In genomic region chr1:182183606-182184005, GRCh38 we compare ENCODE assay signal across 24 cellular contexts.
DNase-seq lines count a peak whose midpoint lies in the region; ATAC-seq, FAIRE-seq and TF ChIP-seq lines count a peak whose summit lies in the region.
"Had no signal": no experiment of that assay in that cellular context is flagged by ENCODE, and none has a peak within 500 bp of the region (broad histone marks: within the 10 kb centered on the region; RNA-seq: fewer than 3 reads in every experiment).

No MANE protein-coding gene starts in this region.

- TF ChIP-seq CTCF in K562 (IDR thresholded peaks at IDR 0.05 in 2 of 3, conservative IDR thresholded peaks at IDR 0.05 in 1 of 3; ENCODE audit: insufficient read depth in 2 of 3, low read depth in 1 of 3, low read length in 3 of 3), result no peak
- TF ChIP-seq CTCF in neutrophil (IDR thresholded peaks at IDR 0.05), result no peak

- H3K9me1 ChIP-seq in K562 (ENCODE audit: control insufficient read depth, insufficient read depth, low read length), result no peaks in the 10 kb centered on the region

- no peak overlapping the region for H3K4me2 ChIP-seq in K562 (ENCODE audit: insufficient read depth, low read length)

- peaks cover 11% of the 10 kb centered on the region for H3K27me3 Mint-ChIP-seq in T-helper 17 cell

- no peaks in the 10 kb centered on the region for H3K79me2 ChIP-seq in K562 (ENCODE audit: control insufficient read depth, insufficient read depth, low read length)

- H3K4me1 Mint-ChIP-seq in T-helper 17 cell, result no peaks in the 10 kb centered on the region
- H3K4me1 Mint-ChIP-seq: B cell; CD8-positive, alpha-beta memory T cell; IgD-negative memory B cell had no signal

- no peak overlapping the region for H3K4me3 Mint-ChIP-seq in T-helper 17 cell
- H3K4me3 Mint-ChIP-seq: B cell; CD14-positive monocyte; CD8-positive, alpha-beta memory T cell; IgD-negative memory B cell had no signal

- no peak for TF ChIP-seq EP300 in K562 (IDR thresholded peaks at IDR 0.05; ENCODE audit: low read length)

- 2% methylated on average over 3 of the region's 3 CpGs for WGBS in K562 (ENCODE audit: insufficient coverage, low coverage, missing lambda C conversion rate)

- CTCF ChIA-PET in K562 (lab: Yijun Ruan, JAX; ENCODE audit: low intra/inter-chr PET ratio), result no interaction called here

- H4K20me1 ChIP-seq in K562 (replicated peaks; ENCODE audit: control insufficient read depth, insufficient read depth, low read length), result no peaks in the 10 kb centered on the region

- ATAC-seq in K562 (no peak), T-helper 17 cell (no peak), HG03280 (IDR thresholded peaks at IDR 0.05; ENCODE audit: unreplicated experiment) (no peak)

- 0 out of 2 replicates have a peak overlapping the region, but pooled peaks have one; percentile 10 for H2AFZ ChIP-seq in K562 (ENCODE audit: low read depth, low read length)

- H3K4me1 ChIP-seq in K562 (replicated peaks in 1 of 2; ENCODE audit: control insufficient read depth in 2 of 2, insufficient read depth in 2 of 2, low read length in 2 of 2) (no peaks in the 10 kb centered on the region), neutrophil (ENCODE audit: control insufficient read depth in 1 of 2, insufficient read depth in 1 of 2, low read depth in 1 of 2, low read length in 1 of 2) (peaks cover 6 to 9% of the 10 kb centered on the region in 2 experiments)

- no peak for TF ChIP-seq RAD21 in K562 (CRISPR knock-in tag; conservative IDR thresholded peaks at IDR 0.05 in 1 of 2, IDR thresholded peaks at IDR 0.05 in 1 of 2)

- FAIRE-seq in K562 (lab: Jason Lieb, UNC), result no peak
- FAIRE-seq: GM18507 had no signal

- no peak overlapping the region for H3K27ac Mint-ChIP-seq in T-helper 17 cell
- H3K27ac Mint-ChIP-seq: B cell; CD8-positive, alpha-beta memory T cell; IgD-negative memory B cell had no signal

- H3K27ac ChIP-seq in K562 (ENCODE audit: extremely low read depth, low read depth, low read length) (no peak overlapping the region), neutrophil (peak overlapping the region; percentile 3)

- H3K36me3 ChIP-seq in K562 (ENCODE audit: control insufficient read depth, insufficient read depth, low read length), result no peaks in the 10 kb centered on the region
- no peaks in the 10 kb centered on the region for H3K36me3 ChIP-seq in neutrophil

- no peaks in the 10 kb centered on the region; the same call in 1 of the 2 replicates for H3K9me3 ChIP-seq in K562 (replicated peaks; ENCODE audit: control insufficient read depth, insufficient read depth, low read depth, low read length)
- H3K9me3 ChIP-seq in neutrophil, result no peaks in the 10 kb centered on the region
- H3K9me3 ChIP-seq in T-helper 17 cell (ENCODE audit: control insufficient read depth, low read length, poor library complexity, severe bottlenecking), result no peaks in the 10 kb centered on the region

- peak; percentile 53 for DNase-seq in HT-29 (ENCODE audit: low spot score)
- DNase-seq in K562 (ENCODE audit: extremely low read depth in 1 of 4, low spot score in 3 of 4), result no peak
- DNase-seq in activated gamma-delta T cell treated with Interleukin-2 at 50 U/mL for 16 hours, result no peak
- no peak for DNase-seq in NCI-H226
- DNase-seq in T-helper 17 cell, result no peak
- DNase-seq: CD8-positive, alpha-beta memory T cell; H7; MV-4-11; NCI-H1105 treated with DMSO at 0.1 percent for 48 hours; NCI-H146; NCI-H2029; NCI-H446 treated with DMSO at 0.1 percent for 48 hours; NCI-H526; NCI-H82; NK-92 treated with Interleukin-12 subunit alpha and Interleukin-12 subunit beta, amount 100 ng/mL, for 24 hours; RPMI8226; SHP77; T-helper 1 cell had no signal

- POLR2A ChIA-PET in K562 (lab: Yijun Ruan, JAX), result interaction anchor here (1.5 to 3.5 kb wide), 4 partner anchors 10 to 175 kb away, joined by 3 to 19 read pairs (median 12); no protein-coding TSS in a partner anchor

- no TSS peak for BruUV-seq in K562 (replicated peaks; lab: Mats Ljungman, UMichigan)

- no peak overlapping the region for H3K9ac ChIP-seq in K562 (ENCODE audit: insufficient read depth in 1 of 2, low read depth in 2 of 2, low read length in 2 of 2)

- H3K36me3 Mint-ChIP-seq in T-helper 17 cell (ENCODE audit: low read depth), result no peaks in the 10 kb centered on the region
- H3K36me3 Mint-ChIP-seq: CD14-positive monocyte; CD8-positive, alpha-beta memory T cell; IgD-negative memory B cell had no signal

- peaks cover 0 to 28% of the 10 kb centered on the region in 2 experiments; a peak in 4 of 5 replicates for H3K27me3 ChIP-seq in K562 (ENCODE audit: control insufficient read depth in 2 of 2, insufficient read depth in 2 of 2, low read length in 2 of 2)
- no peaks in the 10 kb centered on the region for H3K27me3 ChIP-seq in neutrophil

- H3K4me3 ChIP-seq in K562, result no peak overlapping the region
- no peak overlapping the region for H3K4me3 ChIP-seq in neutrophil (ENCODE audit: low read depth in 1 of 2, low read length in 1 of 2)

- TF ChIP-seq POLR2A in K562 (conservative IDR thresholded peaks at IDR 0.05), result no peak

- in situ Hi-C loops in K562 (cut with MboI), result no loop called here

- intact Hi-C loops in K562 (cut with micrococcal nuclease), result no loop called here

TF ChIP-seq in K562, 482 proteins besides CTCF, POLR2A, EP300 and RAD21:
- no peak for TF ChIP-seq ZNF184 (CRISPR knock-in tag; IDR thresholded peaks at IDR 0.05)
- no peak for TF ChIP-seq OTX1 (CRISPR knock-in tag; IDR thresholded peaks at IDR 0.05)
- TF ChIP-seq EZH2 (IDR thresholded peaks at IDR 0.05; ENCODE audit: borderline replicate concordance, low read depth, low read length), result no peak
- no peak for TF ChIP-seq MCM5 (IDR thresholded peaks at IDR 0.05; ENCODE audit: low read depth)
TF ChIP-seq in K562: peak in this region for 0.
